ENCODE assay signal across 25 cellular contexts in genomic region chr2:229838729-229839128, GRCh38.
DNase-seq lines count a peak whose midpoint lies in the region; ATAC-seq, FAIRE-seq and TF ChIP-seq lines count a peak whose summit lies in the region.
"Had no signal": no experiment of that assay in that cellular context is flagged by ENCODE, and none has a peak within 500 bp of the region (broad histone marks: within the 10 kb centered on the region; RNA-seq: fewer than 3 reads in every experiment).

No MANE protein-coding gene starts in this region.

- TF ChIP-seq POLR2A in GM12891 (IDR thresholded peaks at IDR 0.05; ENCODE audit: low read depth, low read length): no peak

- H3K4me3 Mint-ChIP-seq in T-helper 17 cell: no peak overlapping the region
- H3K4me3 Mint-ChIP-seq in naive thymus-derived CD8-positive, alpha-beta T cell: no peak overlapping the region
- no peak overlapping the region for H3K4me3 Mint-ChIP-seq in stimulated activated effector memory CD8-positive, alpha-beta T cell treated with anti-CD3 and anti-CD28 coated beads, Interleukin-12 subunit alpha, Interleukin-12 subunit beta, amount 100 ng/mL, for 72 hours
- H3K4me3 Mint-ChIP-seq: CD14-positive monocyte; CD4-positive, CD25-positive, alpha-beta regulatory T cell; CD8-positive, alpha-beta T cell had no signal

- H3K9me3 Mint-ChIP-seq in naive thymus-derived CD8-positive, alpha-beta T cell: no peaks in the 10 kb centered on the region
- H3K9me3 Mint-ChIP-seq in stimulated activated effector memory CD8-positive, alpha-beta T cell treated with anti-CD3 and anti-CD28 coated beads, Interleukin-12 subunit alpha, Interleukin-12 subunit beta, amount 100 ng/mL, for 72 hours: no peaks in the 10 kb centered on the region
- H3K9me3 Mint-ChIP-seq: CD14-positive monocyte; CD4-positive, CD25-positive, alpha-beta regulatory T cell; CD8-positive, alpha-beta T cell had no signal

- H3K27ac ChIP-seq in left ventricle myocardium inferior (replicated peaks): no peak overlapping the region
- H3K27ac ChIP-seq: BLaER1 had no signal

- peaks cover 23% of the 10 kb centered on the region for H3K4me1 Mint-ChIP-seq in T-helper 17 cell
- H3K4me1 Mint-ChIP-seq in naive thymus-derived CD8-positive, alpha-beta T cell: peaks cover 14 to 65% (median 55%) of the 10 kb centered on the region in 4 donors
- peaks cover 15% of the 10 kb centered on the region for H3K4me1 Mint-ChIP-seq in stimulated activated effector memory CD8-positive, alpha-beta T cell treated with anti-CD3 and anti-CD28 coated beads, Interleukin-12 subunit alpha, Interleukin-12 subunit beta, amount 100 ng/mL, for 72 hours
- H3K4me1 Mint-ChIP-seq: CD14-positive monocyte had no signal

- no peaks in the 10 kb centered on the region for H3K9me3 ChIP-seq in T-helper 17 cell (ENCODE audit: control insufficient read depth, low read length, poor library complexity, severe bottlenecking)
- H3K9me3 ChIP-seq in left ventricle myocardium inferior (replicated peaks): no peaks in the 10 kb centered on the region
- H3K9me3 ChIP-seq: BE2C, BLaER1, Caco-2 had no signal

- DNase-seq in GM12891 (ENCODE audit: insufficient read length, low spot score) (no peak), T-helper 17 cell (no peak), left ventricle myocardium inferior (no peak), GM19239 (ENCODE audit: insufficient read length, low spot score) (no peak)
- no peak for DNase-seq in naive thymus-derived CD8-positive, alpha-beta T cell
- no peak for DNase-seq in stimulated activated effector memory CD8-positive, alpha-beta T cell treated with anti-CD3 and anti-CD28 coated beads, Interleukin-12 subunit alpha, Interleukin-12 subunit beta, amount 100 ng/mL, for 72 hours (ENCODE audit: low spot score in 2 of 2)
- DNase-seq: 8988T; ACHN; BE2C; C1 segment of cervical spinal cord; Caco-2; Calu3; CD4-positive, CD25-positive, alpha-beta regulatory T cell; CD8-positive, alpha-beta T cell; DMS79 treated with DMSO at 0.1 percent for 48 hours; GF-D8 had no signal

- no peak for TF ChIP-seq CTCF in left ventricle myocardium inferior (IDR thresholded peaks at IDR 0.05; ENCODE audit: borderline replicate concordance)

- FAIRE-seq in GM12891 (lab: Jason Lieb, UNC): peak; percentile 71
- FAIRE-seq in GM19239 (lab: Jason Lieb, UNC): no peak
- FAIRE-seq: A204.1, D721Med, G401.6, GM12892, GM18507 had no signal

- H3K27ac Mint-ChIP-seq in T-helper 17 cell: peak overlapping the region; percentile 94
- peak overlapping the region in 6 of 10 donors; percentile 2 to 91 (median 58) for H3K27ac Mint-ChIP-seq in naive thymus-derived CD8-positive, alpha-beta T cell
- H3K27ac Mint-ChIP-seq in stimulated activated effector memory CD8-positive, alpha-beta T cell treated with anti-CD3 and anti-CD28 coated beads, Interleukin-12 subunit alpha, Interleukin-12 subunit beta, amount 100 ng/mL, for 72 hours: peak overlapping the region; percentile 26

- H3K27me3 Mint-ChIP-seq in T-helper 17 cell: no peaks in the 10 kb centered on the region
- H3K27me3 Mint-ChIP-seq in naive thymus-derived CD8-positive, alpha-beta T cell: no peaks in the 10 kb centered on the region
- H3K27me3 Mint-ChIP-seq: CD4-positive, CD25-positive, alpha-beta regulatory T cell had no signal

- intact Hi-C loops in left ventricle myocardium inferior (cut with micrococcal nuclease): no loop called here

- H3K4me1 ChIP-seq in left ventricle myocardium inferior: peaks cover 21% of the 10 kb centered on the region
- H3K4me1 ChIP-seq: BE2C, Caco-2 had no signal

- H3K4me3 ChIP-seq in left ventricle myocardium inferior: no peak overlapping the region
- H3K4me3 ChIP-seq: BLaER1 had no signal

- H3K36me3 ChIP-seq in left ventricle myocardium inferior: peaks cover 38% of the 10 kb centered on the region

- no peaks in the 10 kb centered on the region for H3K27me3 ChIP-seq in left ventricle myocardium inferior (ENCODE audit: low read depth)
- H3K27me3 ChIP-seq: BE2C, BLaER1 had no signal

- H3K36me3 Mint-ChIP-seq in T-helper 17 cell (ENCODE audit: low read depth): no peaks in the 10 kb centered on the region
- peaks cover 4 to 55% (median 32%) of the 10 kb centered on the region in 3 donors for H3K36me3 Mint-ChIP-seq in naive thymus-derived CD8-positive, alpha-beta T cell
- peaks cover 73% of the 10 kb centered on the region for H3K36me3 Mint-ChIP-seq in stimulated activated effector memory CD8-positive, alpha-beta T cell treated with anti-CD3 and anti-CD28 coated beads, Interleukin-12 subunit alpha, Interleukin-12 subunit beta, amount 100 ng/mL, for 72 hours

- POLR2A ChIA-PET in naive thymus-derived CD8-positive, alpha-beta T cell (lab: Charles Lee): no interaction called here

- ATAC-seq in T-helper 17 cell (no peak), GM18868 (IDR thresholded peaks at IDR 0.05; ENCODE audit: unreplicated experiment) (no peak), GM21526 (IDR thresholded peaks at IDR 0.05; ENCODE audit: low FRiP score, unreplicated experiment) (no peak)
- ATAC-seq in naive thymus-derived CD8-positive, alpha-beta T cell: no peak
- no peak for ATAC-seq in stimulated activated effector memory CD8-positive, alpha-beta T cell treated with anti-CD3 and anti-CD28 coated beads, Interleukin-12 subunit alpha, Interleukin-12 subunit beta, amount 100 ng/mL, for 72 hours
- ATAC-seq: CD8-positive, alpha-beta T cell had no signal

TF ChIP-seq in GM12891, 5 proteins besides CTCF, POLR2A, EP300 and RAD21:
- TF ChIP-seq PAX5 (IDR thresholded peaks at IDR 0.05; ENCODE audit: insufficient read depth, low read length, severe bottlenecking) (no peak), POLR2AphosphoS5 (IDR thresholded peaks at IDR 0.05; ENCODE audit: low read depth, low read length) (no peak), SPI1 (IDR thresholded peaks at IDR 0.05; ENCODE audit: low read depth, low read length) (no peak), TAF1 (IDR thresholded peaks at IDR 0.05; ENCODE audit: low read depth, low read length) (no peak), POU2F2 (IDR thresholded peaks at IDR 0.05; ENCODE audit: low read depth, low read length) (no peak)

Comparison
In these comparisons a context has a peak if more than half of its experiments do, and no peak if none do; other contexts are left out.
1. H3K27ac Mint-ChIP-seq: peak in every context shown above with its lines; median percentile 94 in T-helper 17 cell; 58 in naive thymus-derived CD8-positive, alpha-beta T cell; 26 in stimulated activated effector memory CD8-positive, alpha-beta T cell treated with anti-CD3 and anti-CD28 coated beads, Interleukin-12 subunit alpha, Interleukin-12 subunit beta, amount 100 ng/mL, for 72 hours.